ENCODE assay signal across 1 cellular context in genomic region chr6:33456156-33456555, GRCh38.
TF ChIP-seq lines count a peak whose summit lies in the region.

No MANE protein-coding gene starts in this region.

TF ChIP-seq in IMR-90, 13 proteins besides CTCF, POLR2A, EP300 and RAD21:
- TF ChIP-seq RFX5 (IDR thresholded peaks at IDR 0.05; ENCODE audit: low read depth, low read length) (no peak), MAFK (IDR thresholded peaks at IDR 0.05; ENCODE audit: low read depth, low read length) (no peak), RCOR1 (IDR thresholded peaks at IDR 0.05; ENCODE audit: insufficient replicate concordance, low read length) (no peak), SMC3 (IDR thresholded peaks at IDR 0.05; ENCODE audit: low read depth, low read length) (no peak), CHD1 (IDR thresholded peaks at IDR 0.05; ENCODE audit: low read depth, low read length) (no peak), FOS (IDR thresholded peaks at IDR 0.05; ENCODE audit: low read depth, low read length) (no peak), CEBPB (IDR thresholded peaks at IDR 0.05; ENCODE audit: low read depth, low read length) (no peak), USF2 (IDR thresholded peaks at IDR 0.05; ENCODE audit: low read depth, low read length) (no peak), MXI1 (IDR thresholded peaks at IDR 0.05; ENCODE audit: borderline replicate concordance, low read depth, low read length) (no peak), MAZ (IDR thresholded peaks at IDR 0.05; ENCODE audit: borderline replicate concordance, low read depth, low read length) (no peak), ELK1 (IDR thresholded peaks at IDR 0.05; ENCODE audit: borderline replicate concordance, low read depth, low read length) (no peak), BHLHE40 (IDR thresholded peaks at IDR 0.05; ENCODE audit: low read depth, low read length) (no peak), NFE2L2 (IDR thresholded peaks at IDR 0.05; ENCODE audit: low read depth, low read length) (no peak)
